ENCODE assay signal across 1 cellular context in the genomic region with DNA sequence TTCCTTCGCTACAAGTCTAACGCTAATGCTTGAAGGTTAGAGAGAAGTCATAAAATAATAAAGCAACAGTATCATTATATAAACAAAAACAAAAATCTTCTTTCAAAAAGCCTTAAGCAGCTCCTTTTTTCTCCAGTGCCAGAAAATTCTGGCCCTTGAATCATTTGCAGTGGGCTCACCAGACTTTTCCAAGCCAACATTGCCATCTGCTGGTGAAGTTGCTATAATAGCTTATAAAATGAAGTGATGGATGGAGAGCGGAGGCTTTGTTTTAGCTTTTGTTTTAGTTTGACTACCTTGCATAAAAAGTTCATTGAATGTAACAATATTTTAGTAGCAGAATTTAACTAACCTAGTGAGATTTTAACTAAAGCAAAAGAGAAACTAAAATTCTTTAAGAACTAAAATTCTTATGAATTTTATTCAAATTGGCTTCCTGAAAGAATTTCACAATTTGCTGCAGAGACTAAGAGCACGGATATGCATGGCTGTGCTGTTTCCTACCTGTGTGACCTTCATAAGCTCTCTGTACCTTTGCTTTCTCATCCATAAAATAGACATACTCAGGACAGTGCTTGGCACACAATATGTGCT.
TF ChIP-seq lines count a peak whose summit lies in the region.

No MANE protein-coding gene starts in this region.

TF ChIP-seq in K562, 482 proteins besides CTCF, POLR2A, EP300 and RAD21 (continued from another document):
- TF ChIP-seq, protein P1, sequence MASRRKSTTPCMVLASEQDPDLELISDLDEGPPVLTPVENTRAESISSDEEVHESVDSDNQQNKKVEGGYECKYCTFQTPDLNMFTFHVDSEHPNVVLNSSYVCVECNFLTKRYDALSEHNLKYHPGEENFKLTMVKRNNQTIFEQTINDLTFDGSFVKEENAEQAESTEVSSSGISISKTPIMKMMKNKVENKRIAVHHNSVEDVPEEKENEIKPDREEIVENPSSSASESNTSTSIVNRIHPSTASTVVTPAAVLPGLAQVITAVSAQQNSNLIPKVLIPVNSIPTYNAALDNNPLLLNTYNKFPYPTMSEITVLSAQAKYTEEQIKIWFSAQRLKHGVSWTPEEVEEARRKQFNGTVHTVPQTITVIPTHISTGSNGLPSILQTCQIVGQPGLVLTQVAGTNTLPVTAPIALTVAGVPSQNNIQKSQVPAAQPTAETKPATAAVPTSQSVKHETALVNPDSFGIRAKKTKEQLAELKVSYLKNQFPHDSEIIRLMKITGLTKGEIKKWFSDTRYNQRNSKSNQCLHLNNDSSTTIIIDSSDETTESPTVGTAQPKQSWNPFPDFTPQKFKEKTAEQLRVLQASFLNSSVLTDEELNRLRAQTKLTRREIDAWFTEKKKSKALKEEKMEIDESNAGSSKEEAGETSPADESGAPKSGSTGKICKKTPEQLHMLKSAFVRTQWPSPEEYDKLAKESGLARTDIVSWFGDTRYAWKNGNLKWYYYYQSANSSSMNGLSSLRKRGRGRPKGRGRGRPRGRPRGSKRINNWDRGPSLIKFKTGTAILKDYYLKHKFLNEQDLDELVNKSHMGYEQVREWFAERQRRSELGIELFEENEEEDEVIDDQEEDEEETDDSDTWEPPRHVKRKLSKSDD (conservative IDR thresholded peaks at IDR 0.05; ENCODE audit: low read length), result no peak
- TF ChIP-seq, protein P2, sequence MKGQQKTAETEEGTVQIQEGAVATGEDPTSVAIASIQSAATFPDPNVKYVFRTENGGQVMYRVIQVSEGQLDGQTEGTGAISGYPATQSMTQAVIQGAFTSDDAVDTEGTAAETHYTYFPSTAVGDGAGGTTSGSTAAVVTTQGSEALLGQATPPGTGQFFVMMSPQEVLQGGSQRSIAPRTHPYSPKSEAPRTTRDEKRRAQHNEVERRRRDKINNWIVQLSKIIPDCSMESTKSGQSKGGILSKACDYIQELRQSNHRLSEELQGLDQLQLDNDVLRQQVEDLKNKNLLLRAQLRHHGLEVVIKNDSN (CRISPR knock-in tag; IDR thresholded peaks at IDR 0.05), result no peak
- TF ChIP-seq, protein P3, sequence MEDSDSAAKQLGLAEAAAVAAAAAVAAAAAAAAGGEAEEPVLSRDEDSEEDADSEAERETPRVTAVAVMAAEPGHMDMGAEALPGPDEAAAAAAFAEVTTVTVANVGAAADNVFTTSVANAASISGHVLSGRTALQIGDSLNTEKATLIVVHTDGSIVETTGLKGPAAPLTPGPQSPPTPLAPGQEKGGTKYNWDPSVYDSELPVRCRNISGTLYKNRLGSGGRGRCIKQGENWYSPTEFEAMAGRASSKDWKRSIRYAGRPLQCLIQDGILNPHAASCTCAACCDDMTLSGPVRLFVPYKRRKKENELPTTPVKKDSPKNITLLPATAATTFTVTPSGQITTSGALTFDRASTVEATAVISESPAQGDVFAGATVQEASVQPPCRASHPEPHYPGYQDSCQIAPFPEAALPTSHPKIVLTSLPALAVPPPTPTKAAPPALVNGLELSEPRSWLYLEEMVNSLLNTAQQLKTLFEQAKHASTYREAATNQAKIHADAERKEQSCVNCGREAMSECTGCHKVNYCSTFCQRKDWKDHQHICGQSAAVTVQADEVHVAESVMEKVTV (CRISPR knock-in tag; IDR thresholded peaks at IDR 0.05), result peak; percentile 96
- peak; percentile 43; the same call in 1 of the 2 replicates for TF ChIP-seq STAG1 (CRISPR knock-in tag; IDR thresholded peaks at IDR 0.05; ENCODE audit: borderline replicate concordance)
- TF ChIP-seq, protein P4, sequence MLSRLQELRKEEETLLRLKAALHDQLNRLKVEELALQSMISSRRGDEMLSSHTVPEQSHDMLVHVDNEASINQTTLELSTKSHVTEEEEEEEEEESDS (CRISPR knock-in tag; IDR thresholded peaks at IDR 0.05), result no peak
- TF ChIP-seq, protein P5, sequence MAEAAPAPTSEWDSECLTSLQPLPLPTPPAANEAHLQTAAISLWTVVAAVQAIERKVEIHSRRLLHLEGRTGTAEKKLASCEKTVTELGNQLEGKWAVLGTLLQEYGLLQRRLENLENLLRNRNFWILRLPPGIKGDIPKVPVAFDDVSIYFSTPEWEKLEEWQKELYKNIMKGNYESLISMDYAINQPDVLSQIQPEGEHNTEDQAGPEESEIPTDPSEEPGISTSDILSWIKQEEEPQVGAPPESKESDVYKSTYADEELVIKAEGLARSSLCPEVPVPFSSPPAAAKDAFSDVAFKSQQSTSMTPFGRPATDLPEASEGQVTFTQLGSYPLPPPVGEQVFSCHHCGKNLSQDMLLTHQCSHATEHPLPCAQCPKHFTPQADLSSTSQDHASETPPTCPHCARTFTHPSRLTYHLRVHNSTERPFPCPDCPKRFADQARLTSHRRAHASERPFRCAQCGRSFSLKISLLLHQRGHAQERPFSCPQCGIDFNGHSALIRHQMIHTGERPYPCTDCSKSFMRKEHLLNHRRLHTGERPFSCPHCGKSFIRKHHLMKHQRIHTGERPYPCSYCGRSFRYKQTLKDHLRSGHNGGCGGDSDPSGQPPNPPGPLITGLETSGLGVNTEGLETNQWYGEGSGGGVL (CRISPR knock-in tag; IDR thresholded peaks at IDR 0.05), result no peak
- TF ChIP-seq STAT5B (CRISPR knock-in tag; IDR thresholded peaks at IDR 0.05), result no peak
- TF ChIP-seq ARID2 (IDR thresholded peaks at IDR 0.05), result peak; percentile 94
- no peak for TF ChIP-seq ZZZ3 (IDR thresholded peaks at IDR 0.05)
- TF ChIP-seq CHD2 (IDR thresholded peaks at IDR 0.05; ENCODE audit: low read depth, low read length), result no peak
- TF ChIP-seq TRIM24 (IDR thresholded peaks at IDR 0.05), result no peak
- TF ChIP-seq FOXA3 (CRISPR knock-in tag; conservative IDR thresholded peaks at IDR 0.05 in 1 of 2, IDR thresholded peaks at IDR 0.05 in 1 of 2), result no peak
- TF ChIP-seq ZNF354B (CRISPR knock-in tag; IDR thresholded peaks at IDR 0.05), result no peak
- TF ChIP-seq KLF1 (tag; IDR thresholded peaks at IDR 0.05), result no peak
- no peak for TF ChIP-seq ZC3H8 (IDR thresholded peaks at IDR 0.05)
- TF ChIP-seq, protein P6, sequence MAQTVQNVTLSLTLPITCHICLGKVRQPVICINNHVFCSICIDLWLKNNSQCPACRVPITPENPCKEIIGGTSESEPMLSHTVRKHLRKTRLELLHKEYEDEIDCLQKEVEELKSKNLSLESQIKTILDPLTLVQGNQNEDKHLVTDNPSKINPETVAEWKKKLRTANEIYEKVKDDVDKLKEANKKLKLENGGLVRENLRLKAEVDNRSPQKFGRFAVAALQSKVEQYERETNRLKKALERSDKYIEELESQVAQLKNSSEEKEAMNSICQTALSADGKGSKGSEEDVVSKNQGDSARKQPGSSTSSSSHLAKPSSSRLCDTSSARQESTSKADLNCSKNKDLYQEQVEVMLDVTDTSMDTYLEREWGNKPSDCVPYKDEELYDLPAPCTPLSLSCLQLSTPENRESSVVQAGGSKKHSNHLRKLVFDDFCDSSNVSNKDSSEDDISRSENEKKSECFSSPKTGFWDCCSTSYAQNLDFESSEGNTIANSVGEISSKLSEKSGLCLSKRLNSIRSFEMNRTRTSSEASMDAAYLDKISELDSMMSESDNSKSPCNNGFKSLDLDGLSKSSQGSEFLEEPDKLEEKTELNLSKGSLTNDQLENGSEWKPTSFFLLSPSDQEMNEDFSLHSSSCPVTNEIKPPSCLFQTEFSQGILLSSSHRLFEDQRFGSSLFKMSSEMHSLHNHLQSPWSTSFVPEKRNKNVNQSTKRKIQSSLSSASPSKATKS (CRISPR knock-in tag; IDR thresholded peaks at IDR 0.05), result no peak
- TF ChIP-seq TCF3 (CRISPR knock-in tag; IDR thresholded peaks at IDR 0.05), result no peak
- no peak for TF ChIP-seq ZFP36 (IDR thresholded peaks at IDR 0.05; ENCODE audit: low read depth, low read length, partially characterized antibody)
- TF ChIP-seq KLF13 (tag; IDR thresholded peaks at IDR 0.05; ENCODE audit: borderline replicate concordance, low read depth), result no peak
- TF ChIP-seq, protein P7, sequence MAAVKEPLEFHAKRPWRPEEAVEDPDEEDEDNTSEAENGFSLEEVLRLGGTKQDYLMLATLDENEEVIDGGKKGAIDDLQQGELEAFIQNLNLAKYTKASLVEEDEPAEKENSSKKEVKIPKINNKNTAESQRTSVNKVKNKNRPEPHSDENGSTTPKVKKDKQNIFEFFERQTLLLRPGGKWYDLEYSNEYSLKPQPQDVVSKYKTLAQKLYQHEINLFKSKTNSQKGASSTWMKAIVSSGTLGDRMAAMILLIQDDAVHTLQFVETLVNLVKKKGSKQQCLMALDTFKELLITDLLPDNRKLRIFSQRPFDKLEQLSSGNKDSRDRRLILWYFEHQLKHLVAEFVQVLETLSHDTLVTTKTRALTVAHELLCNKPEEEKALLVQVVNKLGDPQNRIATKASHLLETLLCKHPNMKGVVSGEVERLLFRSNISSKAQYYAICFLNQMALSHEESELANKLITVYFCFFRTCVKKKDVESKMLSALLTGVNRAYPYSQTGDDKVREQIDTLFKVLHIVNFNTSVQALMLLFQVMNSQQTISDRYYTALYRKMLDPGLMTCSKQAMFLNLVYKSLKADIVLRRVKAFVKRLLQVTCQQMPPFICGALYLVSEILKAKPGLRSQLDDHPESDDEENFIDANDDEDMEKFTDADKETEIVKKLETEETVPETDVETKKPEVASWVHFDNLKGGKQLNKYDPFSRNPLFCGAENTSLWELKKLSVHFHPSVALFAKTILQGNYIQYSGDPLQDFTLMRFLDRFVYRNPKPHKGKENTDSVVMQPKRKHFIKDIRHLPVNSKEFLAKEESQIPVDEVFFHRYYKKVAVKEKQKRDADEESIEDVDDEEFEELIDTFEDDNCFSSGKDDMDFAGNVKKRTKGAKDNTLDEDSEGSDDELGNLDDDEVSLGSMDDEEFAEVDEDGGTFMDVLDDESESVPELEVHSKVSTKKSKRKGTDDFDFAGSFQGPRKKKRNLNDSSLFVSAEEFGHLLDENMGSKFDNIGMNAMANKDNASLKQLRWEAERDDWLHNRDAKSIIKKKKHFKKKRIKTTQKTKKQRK (IDR thresholded peaks at IDR 0.05; ENCODE audit: borderline replicate concordance, low read depth, low read length), result no peak
